In the genomic region with DNA sequence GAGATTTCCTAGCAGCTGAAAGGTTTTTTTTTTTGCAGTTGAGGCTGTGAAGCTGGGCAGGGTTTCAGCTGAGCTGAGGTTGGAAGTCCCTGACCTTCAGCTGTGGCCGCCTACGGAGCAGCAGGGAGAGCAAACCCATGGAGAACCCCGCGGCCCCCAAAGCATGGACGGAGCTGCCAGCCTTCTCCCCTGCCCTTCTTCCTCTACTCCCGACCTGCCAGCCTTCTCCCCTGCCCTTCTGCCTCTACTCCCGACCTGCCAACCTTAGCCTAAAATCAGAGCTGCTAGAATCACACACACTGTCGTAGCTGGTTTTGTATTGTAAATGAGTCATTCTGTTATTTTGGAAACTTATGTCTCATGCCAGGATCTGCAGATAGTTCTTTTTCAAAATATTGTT, we compare ENCODE assay signal across 10 cellular contexts.
DNase-seq lines count a peak whose midpoint lies in the region; ATAC-seq, FAIRE-seq and TF ChIP-seq lines count a peak whose summit lies in the region.
"Had no signal": no experiment of that assay in that cellular context is flagged by ENCODE, and none has a peak within 500 bp of the region (broad histone marks: within the 10 kb centered on the region; RNA-seq: fewer than 3 reads in every experiment).

No MANE protein-coding gene starts in this region.

- H3K4me3 Mint-ChIP-seq in CD4-positive, alpha-beta T cell = no peak overlapping the region
- H3K4me3 Mint-ChIP-seq in T-helper 17 cell = peak overlapping the region; percentile 70
- H3K4me3 Mint-ChIP-seq: activated B cell treated with CpG ODN at 0.5 μM for 24 hours had no signal

- TF ChIP-seq CTCF in CD4-positive, alpha-beta T cell (IDR thresholded peaks at IDR 0.05) = no peak
- no peak for TF ChIP-seq CTCF in fibroblast of the aortic adventitia (IDR thresholded peaks at IDR 0.05; ENCODE audit: insufficient read depth, low read length)
- no peak for TF ChIP-seq CTCF in psoas muscle (IDR thresholded peaks at IDR 0.05)

- no peak for ATAC-seq in CD4-positive, alpha-beta T cell (ENCODE audit: poor library complexity)
- ATAC-seq in T-helper 17 cell (no peak), psoas muscle (peak; percentile 60 to 83 (median 70)), GM19452 (IDR thresholded peaks at IDR 0.05; ENCODE audit: unreplicated experiment) (no peak)

- intact Hi-C loops in CD4-positive, alpha-beta T cell (cut with DNase I, micrococcal nuclease) = no loop called here
- intact Hi-C loops in psoas muscle (cut with DNase I) = no loop called here

- no peaks in the 10 kb centered on the region for H3K27me3 Mint-ChIP-seq in CD4-positive, alpha-beta T cell
- H3K27me3 Mint-ChIP-seq in T-helper 17 cell = no peaks in the 10 kb centered on the region
- H3K27me3 Mint-ChIP-seq: activated B cell treated with CpG ODN at 0.5 μM for 24 hours had no signal

- H3K9me3 ChIP-seq in CD4-positive, alpha-beta T cell (ENCODE audit: control insufficient read depth, low read length) = no peaks in the 10 kb centered on the region
- no peaks in the 10 kb centered on the region for H3K9me3 ChIP-seq in T-helper 17 cell (ENCODE audit: control insufficient read depth, low read length, poor library complexity, severe bottlenecking)
- no peaks in the 10 kb centered on the region for H3K9me3 ChIP-seq in psoas muscle

- no peaks in the 10 kb centered on the region for H3K27me3 ChIP-seq in CD4-positive, alpha-beta T cell (ENCODE audit: control insufficient read depth, insufficient read depth, low read length)
- no peaks in the 10 kb centered on the region for H3K27me3 ChIP-seq in psoas muscle (ENCODE audit: insufficient read depth in 3 of 3, low read length in 2 of 3)

- H3K4me3 ChIP-seq in fibroblast of the aortic adventitia (ENCODE audit: low read depth, low read length) = peak overlapping the region; percentile 48
- H3K4me3 ChIP-seq in psoas muscle = peak overlapping the region; percentile 31

- POLR2A ChIA-PET in CD4-positive, alpha-beta T cell (lab: Charles Lee) = interaction anchor here (0.8 to 5.1 kb wide), 6 partner anchors 11 to 129 kb away, joined by 3 to 46 read pairs (median 4); no protein-coding TSS in a partner anchor

- no peak for FAIRE-seq in HTR-8/SVneo (lab: Jason Lieb, UNC)

- 6 to 15% (median 12%) methylated on average over 8 of the region's 8 CpGs for WGBS in psoas muscle, 3 donors

- peaks cover 55% of the 10 kb centered on the region for H3K4me1 ChIP-seq in psoas muscle

- peak overlapping the region; percentile 87 for H3K27ac Mint-ChIP-seq in CD4-positive, alpha-beta T cell
- peak overlapping the region; percentile 98 for H3K27ac Mint-ChIP-seq in T-helper 17 cell

- DNase-seq in CD4-positive, alpha-beta T cell = no peak
- DNase-seq in T-helper 17 cell = no peak
- DNase-seq in fibroblast of the aortic adventitia (ENCODE audit: low read depth) = peak; percentile 57
- DNase-seq in psoas muscle = no peak
- no peak for DNase-seq in NCI-H2107 (lab: John Stamatoyannopoulos, UW)
- DNase-seq in activated CD8-positive, alpha-beta memory T cell treated with anti-CD3 and anti-CD28 coated beads, Interleukin-2, amount 50 U/mL, for 48 hours = no peak
- DNase-seq in HTR-8/SVneo (ENCODE audit: insufficient read length, low spot score) = no peak
- DNase-seq: activated B cell treated with CpG ODN at 0.5 μM for 24 hours had no signal

- H3K4me1 Mint-ChIP-seq in CD4-positive, alpha-beta T cell (ENCODE audit: low read depth) = peaks cover 92% of the 10 kb centered on the region
- peaks cover 69% of the 10 kb centered on the region for H3K4me1 Mint-ChIP-seq in T-helper 17 cell

- H3K36me3 ChIP-seq in psoas muscle (ENCODE audit: insufficient read depth in 1 of 2, low read depth in 1 of 2) = peaks cover 0 to 4% of the 10 kb centered on the region in 2 donors

- H3K36me3 Mint-ChIP-seq in CD4-positive, alpha-beta T cell (ENCODE audit: low read depth) = peaks cover 83% of the 10 kb centered on the region
- peaks cover 5% of the 10 kb centered on the region for H3K36me3 Mint-ChIP-seq in T-helper 17 cell (ENCODE audit: low read depth)

- H3K9me3 Mint-ChIP-seq in CD4-positive, alpha-beta T cell = no peaks in the 10 kb centered on the region
- H3K9me3 Mint-ChIP-seq: activated B cell treated with CpG ODN at 0.5 μM for 24 hours had no signal

- CTCF ChIA-PET in CD4-positive, alpha-beta T cell (lab: Charles Lee) = interaction anchor here (0.9 to 1.8 kb wide), 4 partner anchors 9 to 65 kb away, joined by 3 to 5 read pairs (median 4); no protein-coding TSS in a partner anchor

- H3K27ac ChIP-seq in CD4-positive, alpha-beta T cell (ENCODE audit: low read depth, low read length) = no peak overlapping the region
- H3K27ac ChIP-seq in psoas muscle = peak overlapping the region; percentile 66
- H3K27ac ChIP-seq: parathyroid adenoma had no signal

Comparison
In these comparisons a context has a peak if more than half of its experiments do, and no peak if none do; other contexts are left out.
1. ATAC-seq: peak in psoas muscle (4 of 4); none in CD4-positive, alpha-beta T cell (single experiment), T-helper 17 cell (single experiment) and GM19452 (single experiment).